23 cellular contexts compared by ENCODE assay signal in the genomic region with DNA sequence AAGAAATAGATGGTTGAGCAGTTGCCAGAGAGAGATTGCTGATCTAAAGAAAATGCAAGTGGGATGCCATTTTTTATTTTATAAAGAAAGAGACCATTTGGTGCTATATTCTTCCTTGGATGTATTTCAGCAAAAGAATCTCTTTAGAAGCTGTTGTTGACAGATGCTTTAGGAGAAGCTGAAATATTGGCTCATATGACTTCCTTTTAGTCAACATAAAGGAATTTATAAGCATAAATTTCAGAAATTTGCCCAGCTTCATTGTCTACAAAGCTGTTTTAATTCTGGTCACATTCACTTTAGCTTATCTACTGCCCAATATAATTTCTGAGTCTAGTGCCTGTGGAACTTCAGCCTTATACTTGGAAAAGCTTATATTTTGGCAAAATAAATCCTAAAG. TPM values are rescaled to one million over a fixed set of nuclear protein-coding genes. Genes with fewer than 3 reads are reported as not detected.
DNase-seq lines count a peak whose midpoint lies in the region; ATAC-seq and TF ChIP-seq lines count a peak whose summit lies in the region.
"Had no signal": no experiment of that assay in that cellular context is flagged by ENCODE, and none has a peak within 500 bp of the region (broad histone marks: within the 10 kb centered on the region; RNA-seq: fewer than 3 reads in every experiment).

No MANE protein-coding gene starts in this region.

- TF ChIP-seq CTCF in GM23338 (conservative IDR thresholded peaks at IDR 0.05; ENCODE audit: low read depth in 2 of 2) (no peak), VCaP (conservative IDR thresholded peaks at IDR 0.05) (no peak), tibial nerve (IDR thresholded peaks at IDR 0.05) (no peak), endothelial cell (IDR thresholded peaks at IDR 0.05; ENCODE audit: unreplicated experiment) (no peak)

- peaks cover 19% of the 10 kb centered on the region for H4K20me1 ChIP-seq in GM23338 (replicated peaks; ENCODE audit: insufficient read depth)

- no peak for ATAC-seq in GM23338
- ATAC-seq: activated CD8-positive, alpha-beta T cell treated with anti-CD3 and anti-CD28 coated beads, Interleukin-2, amount 10 ng/mL, durations not matched to agents 7 days and 5 days; left ventricle myocardium superior; stimulated activated memory B cell treated with anti-CD40 and anti-IgM and Interleukin-4, amounts not matched to agents 10 μg/mL and 1 μg/mL and 100 μg/mL, for 72 hours had no signal

- 0 out of 2 replicates have a peak, but pooled peaks cover 4% of the 10 kb centered on the region for H3K79me2 ChIP-seq in GM23338 (replicated peaks; ENCODE audit: insufficient read depth)

- H3K4me1 ChIP-seq in GM23338 (ENCODE audit: insufficient read depth) (0 out of 2 replicates have a peak, but pooled peaks cover 6% of the 10 kb centered on the region), tibial nerve (peaks cover 0 to 52% (median 2%) of the 10 kb centered on the region in 4 donors)
- H3K4me1 ChIP-seq: BLaER1 had no signal

- no peak overlapping the region for H3K4me2 ChIP-seq in GM23338
- H3K4me2 ChIP-seq: BLaER1 had no signal

- H3K36me3 Mint-ChIP-seq in GM23338 (ENCODE audit: low read depth) = no peaks in the 10 kb centered on the region
- no peaks in the 10 kb centered on the region for H3K36me3 Mint-ChIP-seq in endothelial cell (ENCODE audit: low read depth, unreplicated experiment)
- H3K36me3 Mint-ChIP-seq: IgD-negative memory B cell had no signal

- H3K36me3 ChIP-seq in GM23338 (ENCODE audit: insufficient read depth) (no peaks in the 10 kb centered on the region), tibial nerve (peaks cover 0 to 4% (median 0%) of the 10 kb centered on the region in 3 donors)
- H3K36me3 ChIP-seq: thoracic aorta had no signal

- no peak for TF ChIP-seq POLR2A in tibial nerve (IDR thresholded peaks at IDR 0.05)

- no peaks in the 10 kb centered on the region for H3K9me2 ChIP-seq in GM23338 (ENCODE audit: insufficient read depth)

- H3K4me3 ChIP-seq in GM23338 (no peak overlapping the region), tibial nerve (no peak overlapping the region)
- H3K4me3 ChIP-seq: BLaER1, thoracic aorta had no signal

- no peaks in the 10 kb centered on the region for H3K9me3 Mint-ChIP-seq in GM23338
- no peaks in the 10 kb centered on the region for H3K9me3 Mint-ChIP-seq in endothelial cell (ENCODE audit: unreplicated experiment)
- H3K9me3 Mint-ChIP-seq: activated T-cell treated with anti-CD3 and anti-CD28 coated beads, Interleukin-2, amount 50 U/mL, for 24 hours; H9; IgD-negative memory B cell; stimulated activated memory B cell treated with anti-CD40 and anti-IgM and Interleukin-4, amounts not matched to agents 10 μg/mL and 1 μg/mL and 100 μg/mL, for 72 hours had no signal

- no peaks in the 10 kb centered on the region for H3K27me3 Mint-ChIP-seq in GM23338 (ENCODE audit: insufficient read depth, low read depth, poor library complexity)
- no peaks in the 10 kb centered on the region for H3K27me3 Mint-ChIP-seq in endothelial cell (ENCODE audit: unreplicated experiment)
- H3K27me3 Mint-ChIP-seq: activated T-cell treated with anti-CD3 and anti-CD28 coated beads, Interleukin-2, amount 50 U/mL, for 24 hours; IgD-negative memory B cell; stimulated activated memory B cell treated with anti-CD40 and anti-IgM and Interleukin-4, amounts not matched to agents 10 μg/mL and 1 μg/mL and 100 μg/mL, for 72 hours had no signal

- H3K9me3 ChIP-seq in tibial nerve = no peaks in the 10 kb centered on the region
- H3K9me3 ChIP-seq: BLaER1, neutrophil, thoracic aorta had no signal

- H3K4me1 Mint-ChIP-seq in GM23338 (peaks cover 8% of the 10 kb centered on the region), endothelial cell (ENCODE audit: unreplicated experiment) (peaks cover 5% of the 10 kb centered on the region)

- H2AFZ ChIP-seq in GM23338 = no peak overlapping the region

- H3K27ac ChIP-seq in GM23338 (ENCODE audit: low read depth) (0 out of 2 replicates have a peak overlapping the region, but pooled peaks have one; percentile 6), VCaP (peak overlapping the region; percentile 31), tibial nerve (peak overlapping the region in 3 of 4 donors; percentile 8 to 64 (median 20))
- H3K27ac ChIP-seq: BLaER1, HL-60, neutrophil, thoracic aorta had no signal

- DNase-seq in GM23338 (ENCODE audit: low spot score) = no peak
- peak; percentile 47 for DNase-seq in fibroblast of peridontal ligament (ENCODE audit: extremely low read depth)
- no peak for DNase-seq in tibial nerve (ENCODE audit: low spot score in 2 of 2)
- DNase-seq in hippocampal formation (lab: John Stamatoyannopoulos, UW) = no peak
- DNase-seq in endothelial cell (ENCODE audit: low spot score) = no peak
- DNase-seq in stimulated activated CD4-positive, alpha-beta T cell treated with anti-CD3 and anti-CD28 coated beads, Interleukin-2, amount 100 ng/mL, for 48 hours = no peak
- DNase-seq: activated CD8-positive, alpha-beta T cell treated with anti-CD3 and anti-CD28 coated beads, Interleukin-2, amount 10 ng/mL, durations not matched to agents 7 days and 5 days; activated naive CD4-positive, alpha-beta T cell treated with Interleukin-2 at 50 U/mL for 16 hours; activated T-cell treated with anti-CD3 and anti-CD28 coated beads, Interleukin-2, amount 50 U/mL, for 24 hours; aorta; H9; left ventricle myocardium superior; NCI-H1694 treated with DMSO at 0.1 percent for 48 hours; NCI-H2227 treated with DMSO at 0.1 percent for 48 hours; retina; T1000 had no signal

- H3K27ac Mint-ChIP-seq in GM23338 = no peak overlapping the region
- H3K27ac Mint-ChIP-seq in endothelial cell (ENCODE audit: unreplicated experiment) = no peak overlapping the region
- H3K27ac Mint-ChIP-seq: activated CD8-positive, alpha-beta T cell treated with anti-CD3 and anti-CD28 coated beads, Interleukin-2, amount 10 ng/mL, durations not matched to agents 7 days and 5 days; activated T-cell treated with anti-CD3 and anti-CD28 coated beads, Interleukin-2, amount 50 U/mL, for 24 hours; stimulated activated memory B cell treated with anti-CD40 and anti-IgM and Interleukin-4, amounts not matched to agents 10 μg/mL and 1 μg/mL and 100 μg/mL, for 72 hours had no signal

- H3K4me3 Mint-ChIP-seq in GM23338 = no peak overlapping the region
- no peak overlapping the region for H3K4me3 Mint-ChIP-seq in endothelial cell (ENCODE audit: unreplicated experiment)
- H3K4me3 Mint-ChIP-seq: activated CD8-positive, alpha-beta T cell treated with anti-CD3 and anti-CD28 coated beads, Interleukin-2, amount 10 ng/mL, durations not matched to agents 7 days and 5 days; activated T-cell treated with anti-CD3 and anti-CD28 coated beads, Interleukin-2, amount 50 U/mL, for 24 hours; H9; IgD-negative memory B cell; stimulated activated memory B cell treated with anti-CD40 and anti-IgM and Interleukin-4, amounts not matched to agents 10 μg/mL and 1 μg/mL and 100 μg/mL, for 72 hours had no signal

- H3F3A ChIP-seq in GM23338 (replicated peaks; ENCODE audit: low read depth) = no peaks in the 10 kb centered on the region

- H3K27me3 ChIP-seq in GM23338 (ENCODE audit: insufficient read depth) = no peaks in the 10 kb centered on the region
- H3K27me3 ChIP-seq in tibial nerve = no peaks in the 10 kb centered on the region
- H3K27me3 ChIP-seq: BLaER1, neutrophil had no signal

- TF ChIP-seq EP300 in tibial nerve (IDR thresholded peaks at IDR 0.05) = no peak

TF ChIP-seq in GM23338, 12 proteins besides CTCF, POLR2A, EP300 and RAD21:
- TF ChIP-seq STAT1 (IDR thresholded peaks at IDR 0.05; ENCODE audit: unreplicated experiment) (no peak), CREB1 (CRISPR knock-in tag; IDR thresholded peaks at IDR 0.05; ENCODE audit: low read depth) (no peak), EZH2 (IDR thresholded peaks at IDR 0.05; ENCODE audit: low read depth, unreplicated experiment) (no peak), REST (IDR thresholded peaks at IDR 0.05; ENCODE audit: unreplicated experiment) (no peak), NANOG (IDR thresholded peaks at IDR 0.05; ENCODE audit: borderline replicate concordance) (no peak), EZH2phosphoT487 (IDR thresholded peaks at IDR 0.05; ENCODE audit: unreplicated experiment) (no peak), POLR2AphosphoS5 (IDR thresholded peaks at IDR 0.05; ENCODE audit: low read depth) (no peak), ZNF331 (CRISPR knock-in tag; IDR thresholded peaks at IDR 0.05; ENCODE audit: low read depth) (no peak)

RNA-seq across cellular contexts. Expression of gene POLR1D, which starts 36.9 kb away (rescaled TPM):
- 177 and 226 TPM in 2 replicates for total RNA-seq in GM23338 (2014; rRNA removed; shearing (Covaris generic))
- polyA plus RNA-seq in GM23338 (2016; fragmentation: Nextera tagmentation; extraction: Ambion mirVana) = 193 and 197 TPM in 2 replicates
- total RNA-seq in tibial nerve (10 to 100 TPM; 63.8 to 81.5 (median 73.3) TPM), endothelial cell (ENCODE audit: unreplicated experiment) (167 TPM)

RNA-seq across cellular contexts. Expression of gene LNX2, which starts 38.2 kb away (rescaled TPM):
- 17.3 and 18.0 TPM in 2 replicates for total RNA-seq in GM23338 (2014; rRNA removed; shearing (Covaris generic))
- 3.4 and 3.7 TPM in 2 replicates for polyA plus RNA-seq in GM23338 (2016; fragmentation: Nextera tagmentation; extraction: Ambion mirVana)
- total RNA-seq in tibial nerve (1 to 10 TPM; 4.6 to 7.3 (median 6.7) TPM), endothelial cell (ENCODE audit: unreplicated experiment) (14.0 TPM)
